14 cellular contexts compared by ENCODE assay signal in genomic region chr4:15784959-15785634, GRCh38. TPM values are rescaled to one million over a fixed set of nuclear protein-coding genes. Genes with fewer than 3 reads are reported as not detected.
DNase-seq lines count a peak whose midpoint lies in the region; ATAC-seq and TF ChIP-seq lines count a peak whose summit lies in the region.
"Had no signal": no experiment of that assay in that cellular context is flagged by ENCODE, and none has a peak within 500 bp of the region (broad histone marks: within the 10 kb centered on the region; RNA-seq: fewer than 3 reads in every experiment).

No MANE protein-coding gene starts in this region.

- no peak for TF ChIP-seq POLR2A in prostate gland (IDR thresholded peaks at IDR 0.05)

- H3K36me3 ChIP-seq in prostate gland: no peaks in the 10 kb centered on the region

- no peak for TF ChIP-seq CTCF in prostate gland (IDR thresholded peaks at IDR 0.05)

- no peak overlapping the region for H3K4me3 ChIP-seq in prostate gland

- H3K9me3 Mint-ChIP-seq in stimulated activated naive CD8-positive, alpha-beta T cell treated with anti-CD3 and anti-CD28 coated beads, Interleukin-15, Interleukin-2, amounts not matched to agents 100 ng/mL and 50 ng/mL, for 24 hours: no peaks in the 10 kb centered on the region
- H3K9me3 Mint-ChIP-seq in activated CD8-positive, alpha-beta memory T cell treated with anti-CD3 and anti-CD28 coated beads, Interleukin-2, amount 10 ng/mL, durations not matched to agents 7 days and 5 days (ENCODE audit: low read depth): no peaks in the 10 kb centered on the region
- H3K9me3 Mint-ChIP-seq: activated T-helper 17 cell treated with anti-CD3 and anti-CD28 coated beads, Interleukin-2, amount 50 U/mL, for 72 hours had no signal

- DNase-seq in stimulated activated naive CD8-positive, alpha-beta T cell treated with anti-CD3 and anti-CD28 coated beads, Interleukin-15, Interleukin-2, amounts not matched to agents 100 U/mL and 50 U/mL, for 24 hours: no peak
- DNase-seq in activated CD8-positive, alpha-beta memory T cell treated with anti-CD3 and anti-CD28 coated beads, Interleukin-2, amount 10 ng/mL, durations not matched to agents 7 days and 5 days: no peak
- DNase-seq in prostate gland (ENCODE audit: low spot score) (no peak), SIG-M5 treated with dmso at 0.1 percent for 504 hours (lab: John Stamatoyannopoulos, UW; ENCODE audit: unreplicated experiment) (no peak), NCI-H510A treated with DMSO at 0.1 percent for 48 hours (lab: John Stamatoyannopoulos, UW) (no peak)
- DNase-seq: cerebellar nuclear complex; mesenchymal stem cell; small intestine; stimulated activated naive CD4-positive, alpha-beta T cell had no signal

- no peak overlapping the region for H3K4me3 Mint-ChIP-seq in stimulated activated naive CD8-positive, alpha-beta T cell treated with anti-CD3 and anti-CD28 coated beads, Interleukin-15, Interleukin-2, amounts not matched to agents 100 ng/mL and 50 ng/mL, for 24 hours
- H3K4me3 Mint-ChIP-seq in activated CD8-positive, alpha-beta memory T cell treated with anti-CD3 and anti-CD28 coated beads, Interleukin-2, amount 10 ng/mL, durations not matched to agents 7 days and 5 days: no peak overlapping the region
- H3K4me3 Mint-ChIP-seq: activated T-helper 17 cell treated with anti-CD3 and anti-CD28 coated beads, Interleukin-2, amount 50 U/mL, for 72 hours had no signal

- no peaks in the 10 kb centered on the region for H3K9me3 ChIP-seq in prostate gland

- H3K27ac ChIP-seq in prostate gland: no peak overlapping the region

- CTCF ChIA-PET in activated CD8-positive, alpha-beta memory T cell treated with anti-CD3 and anti-CD28 coated beads, Interleukin-2, amount 10 ng/mL, durations not matched to agents 7 days and 5 days (lab: Charles Lee): interaction anchor here (1.2 to 1.3 kb wide), 3 partner anchors 20 to 56 kb away, joined by 3 to 6 read pairs (median 3); no protein-coding TSS in a partner anchor

- intact Hi-C loops in prostate gland (cut with DNase I): no loop called here

- peaks cover 70% of the 10 kb centered on the region for H3K4me1 Mint-ChIP-seq in stimulated activated naive CD8-positive, alpha-beta T cell treated with anti-CD3 and anti-CD28 coated beads, Interleukin-15, Interleukin-2, amounts not matched to agents 100 ng/mL and 50 ng/mL, for 24 hours (ENCODE audit: low read depth)
- H3K4me1 Mint-ChIP-seq in activated CD8-positive, alpha-beta memory T cell treated with anti-CD3 and anti-CD28 coated beads, Interleukin-2, amount 10 ng/mL, durations not matched to agents 7 days and 5 days: peaks cover 66% of the 10 kb centered on the region

- H3K36me3 Mint-ChIP-seq in stimulated activated naive CD8-positive, alpha-beta T cell treated with anti-CD3 and anti-CD28 coated beads, Interleukin-15, Interleukin-2, amounts not matched to agents 100 ng/mL and 50 ng/mL, for 24 hours (ENCODE audit: low read depth): peaks cover 52% of the 10 kb centered on the region
- H3K36me3 Mint-ChIP-seq in activated CD8-positive, alpha-beta memory T cell treated with anti-CD3 and anti-CD28 coated beads, Interleukin-2, amount 10 ng/mL, durations not matched to agents 7 days and 5 days: peaks cover 91% of the 10 kb centered on the region

- H3K27me3 Mint-ChIP-seq in stimulated activated naive CD8-positive, alpha-beta T cell treated with anti-CD3 and anti-CD28 coated beads, Interleukin-15, Interleukin-2, amounts not matched to agents 100 ng/mL and 50 ng/mL, for 24 hours: no peaks in the 10 kb centered on the region
- no peaks in the 10 kb centered on the region for H3K27me3 Mint-ChIP-seq in activated CD8-positive, alpha-beta memory T cell treated with anti-CD3 and anti-CD28 coated beads, Interleukin-2, amount 10 ng/mL, durations not matched to agents 7 days and 5 days

- no peak for ATAC-seq in stimulated activated naive CD8-positive, alpha-beta T cell treated with anti-CD3 and anti-CD28 coated beads, Interleukin-15, Interleukin-2, amounts not matched to agents 100 U/mL and 50 U/mL, for 24 hours
- ATAC-seq in HG02678 (IDR thresholded peaks at IDR 0.05; ENCODE audit: unreplicated experiment): peak; percentile 84
- peak; percentile 88 for ATAC-seq in HG03520 (IDR thresholded peaks at IDR 0.05; ENCODE audit: unreplicated experiment)
- ATAC-seq in activated CD8-positive, alpha-beta memory T cell treated with anti-CD3 and anti-CD28 coated beads, Interleukin-2, amount 10 ng/mL, durations not matched to agents 7 days and 5 days: no peak
- ATAC-seq: activated T-helper 17 cell treated with anti-CD3 and anti-CD28 coated beads, Interleukin-2, amount 50 U/mL, for 72 hours had no signal

- H3K27ac Mint-ChIP-seq in stimulated activated naive CD8-positive, alpha-beta T cell treated with anti-CD3 and anti-CD28 coated beads, Interleukin-15, Interleukin-2, amounts not matched to agents 100 ng/mL and 50 ng/mL, for 24 hours: peak overlapping the region; percentile 9
- no peak overlapping the region for H3K27ac Mint-ChIP-seq in activated CD8-positive, alpha-beta memory T cell treated with anti-CD3 and anti-CD28 coated beads, Interleukin-2, amount 10 ng/mL, durations not matched to agents 7 days and 5 days
- H3K27ac Mint-ChIP-seq: activated T-helper 17 cell treated with anti-CD3 and anti-CD28 coated beads, Interleukin-2, amount 50 U/mL, for 72 hours had no signal

- no peaks in the 10 kb centered on the region for H3K4me1 ChIP-seq in prostate gland (replicated peaks)

- WGBS in prostate gland: 82% methylated on average over 5 of the region's 5 CpGs

- no peaks in the 10 kb centered on the region for H3K27me3 ChIP-seq in prostate gland (replicated peaks; ENCODE audit: insufficient read depth)

RNA-seq across cellular contexts. Expression of gene CD38, which starts 7.0 kb away (rescaled TPM):
- 100 to 1,000 TPM; 151 to 179 TPM for total RNA-seq in activated CD8-positive, alpha-beta memory T cell treated with anti-CD3 and anti-CD28 coated beads, Interleukin-2, amount 10 ng/mL, durations not matched to agents 7 days and 5 days
- total RNA-seq in prostate gland: 1 to 10 TPM; 4.6 to 9.9 TPM
- total RNA-seq: A673 had no signal

Comparison
In these comparisons a context has a peak if more than half of its experiments do, and no peak if none do; other contexts are left out.
1. ATAC-seq: peak in HG02678 (single experiment) and HG03520 (single experiment); none in stimulated activated naive CD8-positive, alpha-beta T cell treated with anti-CD3 and anti-CD28 coated beads, Interleukin-15, Interleukin-2, amounts not matched to agents 100 U/mL and 50 U/mL, for 24 hours (single experiment) and activated CD8-positive, alpha-beta memory T cell treated with anti-CD3 and anti-CD28 coated beads, Interleukin-2, amount 10 ng/mL, durations not matched to agents 7 days and 5 days (single experiment).
2. RNA of gene CD38, which starts 7.0 kb away (total RNA-seq): 151 to 179 TPM in activated CD8-positive, alpha-beta memory T cell treated with anti-CD3 and anti-CD28 coated beads, Interleukin-2, amount 10 ng/mL, durations not matched to agents 7 days and 5 days; 4.6 to 9.9 TPM in prostate gland; every median in the first group is over 10 times any median in the second.